Comparison of ENCODE assay signal across 18 cellular contexts in genomic region chr2:181376442-181376841, GRCh38.
DNase-seq lines count a peak whose midpoint lies in the region; ATAC-seq and TF ChIP-seq lines count a peak whose summit lies in the region.
"Had no signal": no experiment of that assay in that cellular context is flagged by ENCODE, and none has a peak within 500 bp of the region (broad histone marks: within the 10 kb centered on the region; RNA-seq: fewer than 3 reads in every experiment).

No MANE protein-coding gene starts in this region.

- H3K9me3 ChIP-seq in KOPT-K1 (ENCODE audit: insufficient read depth, low read length, poor library complexity, severe bottlenecking): no peaks in the 10 kb centered on the region
- H3K9me3 ChIP-seq: SJCRH30 had no signal

- no peak overlapping the region for H3K4me3 Mint-ChIP-seq in activated T-cell treated with anti-CD3 and anti-CD28 coated beads, Interleukin-2, amount 50 U/mL, for 72 hours
- H3K4me3 Mint-ChIP-seq in activated T-cell treated with anti-CD3 and anti-CD28 coated beads, Interleukin-2, amount 50 U/mL, for 24 hours: no peak overlapping the region
- no peak overlapping the region for H3K4me3 Mint-ChIP-seq in WTC11
- H3K4me3 Mint-ChIP-seq: CD4-positive, CD25-positive, alpha-beta regulatory T cell; H9 had no signal

- H3K9me3 Mint-ChIP-seq in activated T-cell treated with anti-CD3 and anti-CD28 coated beads, Interleukin-2, amount 50 U/mL, for 72 hours: no peaks in the 10 kb centered on the region
- peaks cover 2% of the 10 kb centered on the region for H3K9me3 Mint-ChIP-seq in activated T-cell treated with anti-CD3 and anti-CD28 coated beads, Interleukin-2, amount 50 U/mL, for 24 hours
- H3K9me3 Mint-ChIP-seq in WTC11: no peaks in the 10 kb centered on the region
- H3K9me3 Mint-ChIP-seq: CD4-positive, CD25-positive, alpha-beta regulatory T cell; H9 had no signal

- no peaks in the 10 kb centered on the region for H3K36me3 ChIP-seq in KOPT-K1 (ENCODE audit: insufficient read depth, low read length)
- H3K36me3 ChIP-seq: SJCRH30 had no signal

- H3K27ac ChIP-seq in KOPT-K1 (ENCODE audit: low read depth, low read length, poor library complexity, severe bottlenecking): peak overlapping the region; percentile 53
- H3K27ac ChIP-seq: SJCRH30 had no signal

- H3K4me1 Mint-ChIP-seq in activated T-cell treated with anti-CD3 and anti-CD28 coated beads, Interleukin-2, amount 50 U/mL, for 72 hours (ENCODE audit: low read depth): peaks cover 16% of the 10 kb centered on the region
- H3K4me1 Mint-ChIP-seq in activated T-cell treated with anti-CD3 and anti-CD28 coated beads, Interleukin-2, amount 50 U/mL, for 24 hours (ENCODE audit: low read depth): peaks cover 22% of the 10 kb centered on the region
- peaks cover 3% of the 10 kb centered on the region for H3K4me1 Mint-ChIP-seq in WTC11
- H3K4me1 Mint-ChIP-seq: H9 had no signal

- no peak for ATAC-seq in activated T-cell treated with anti-CD3 and anti-CD28 coated beads, Interleukin-2, amount 50 U/mL, for 72 hours (replicated peaks in 1 of 2)
- no peak for ATAC-seq in WTC11
- ATAC-seq in HG02870 (IDR thresholded peaks at IDR 0.05; ENCODE audit: unreplicated experiment): no peak
- ATAC-seq in HG03442 (IDR thresholded peaks at IDR 0.05; ENCODE audit: unreplicated experiment): no peak

- no peak for DNase-seq in activated T-cell treated with anti-CD3 and anti-CD28 coated beads, Interleukin-2, amount 50 U/mL, for 72 hours
- DNase-seq in activated T-cell treated with anti-CD3 and anti-CD28 coated beads, Interleukin-2, amount 50 U/mL, for 24 hours: no peak
- DNase-seq in SK-N-DZ (ENCODE audit: low spot score): peak; percentile 66
- no peak for DNase-seq in WTC11 (ENCODE audit: low spot score)
- DNase-seq in NCI-H1694 treated with DMSO at 0.1 percent for 48 hours (lab: John Stamatoyannopoulos, UW): no peak
- DNase-seq: Calu3; CD4-positive, CD25-positive, alpha-beta regulatory T cell; H9; NCI-H1092; NCI-H2107; NCI-H446; OCI-M1; RPMI8226; SJCRH30; SW 1271 had no signal

- no peaks in the 10 kb centered on the region for H3K36me3 Mint-ChIP-seq in activated T-cell treated with anti-CD3 and anti-CD28 coated beads, Interleukin-2, amount 50 U/mL, for 72 hours (ENCODE audit: insufficient read depth in 2 of 2)
- H3K36me3 Mint-ChIP-seq in activated T-cell treated with anti-CD3 and anti-CD28 coated beads, Interleukin-2, amount 50 U/mL, for 24 hours (ENCODE audit: low read depth): no peaks in the 10 kb centered on the region
- no peaks in the 10 kb centered on the region for H3K36me3 Mint-ChIP-seq in WTC11
- H3K36me3 Mint-ChIP-seq: CD4-positive, CD25-positive, alpha-beta regulatory T cell had no signal

- no peaks in the 10 kb centered on the region for H3K27me3 Mint-ChIP-seq in activated T-cell treated with anti-CD3 and anti-CD28 coated beads, Interleukin-2, amount 50 U/mL, for 72 hours (ENCODE audit: low read depth)
- no peaks in the 10 kb centered on the region for H3K27me3 Mint-ChIP-seq in activated T-cell treated with anti-CD3 and anti-CD28 coated beads, Interleukin-2, amount 50 U/mL, for 24 hours
- no peaks in the 10 kb centered on the region for H3K27me3 Mint-ChIP-seq in WTC11 (ENCODE audit: low read depth)

- POLR2A ChIA-PET in WTC11 (lab: Charles Lee): interaction anchor here (0.6 kb wide), 1 partner anchor 290 kb away, joined by 8 read pairs; no protein-coding TSS in a partner anchor

- TF ChIP-seq CTCF in WTC11 (IDR thresholded peaks at IDR 0.05): no peak

- CTCF ChIA-PET in WTC11 (lab: Charles Lee): no interaction called here

- H3K27ac Mint-ChIP-seq in activated T-cell treated with anti-CD3 and anti-CD28 coated beads, Interleukin-2, amount 50 U/mL, for 72 hours: peak overlapping the region; percentile 73
- H3K27ac Mint-ChIP-seq in activated T-cell treated with anti-CD3 and anti-CD28 coated beads, Interleukin-2, amount 50 U/mL, for 24 hours: no peak overlapping the region
- no peak overlapping the region for H3K27ac Mint-ChIP-seq in WTC11

TF ChIP-seq in WTC11, 78 proteins besides CTCF, POLR2A, EP300 and RAD21:
- no peak for TF ChIP-seq GRHL2 (CRISPR knock-in tag; IDR thresholded peaks at IDR 0.05; ENCODE audit: insufficient replicate concordance, severe bottlenecking)
- TF ChIP-seq ZNF232 (CRISPR knock-in tag; IDR thresholded peaks at IDR 0.05): no peak
- TF ChIP-seq HMGA2 (CRISPR knock-in tag; IDR thresholded peaks at IDR 0.05): no peak
- no peak for TF ChIP-seq ZNF121 (CRISPR knock-in tag; IDR thresholded peaks at IDR 0.05)
- TF ChIP-seq ZNF671 (CRISPR knock-in tag; IDR thresholded peaks at IDR 0.05): no peak
- no peak for TF ChIP-seq NFATC4 (CRISPR knock-in tag; IDR thresholded peaks at IDR 0.05)
- TF ChIP-seq ETV6 (CRISPR knock-in tag; IDR thresholded peaks at IDR 0.05): no peak
- TF ChIP-seq ZBTB21 (CRISPR knock-in tag; IDR thresholded peaks at IDR 0.05; ENCODE audit: borderline replicate concordance): no peak
- no peak for TF ChIP-seq USF1 (CRISPR knock-in tag; IDR thresholded peaks at IDR 0.05)
- TF ChIP-seq ZNF138 (CRISPR knock-in tag; conservative IDR thresholded peaks at IDR 0.05): no peak
- TF ChIP-seq TCF7 (CRISPR knock-in tag; IDR thresholded peaks at IDR 0.05; ENCODE audit: low read depth): no peak
- TF ChIP-seq ZNF512 (CRISPR knock-in tag; IDR thresholded peaks at IDR 0.05; ENCODE audit: borderline replicate concordance): no peak
- no peak for TF ChIP-seq SMAD4 (CRISPR knock-in tag; IDR thresholded peaks at IDR 0.05)
- TF ChIP-seq E2F5 (CRISPR knock-in tag; IDR thresholded peaks at IDR 0.05): no peak
- TF ChIP-seq RORB (CRISPR knock-in tag; IDR thresholded peaks at IDR 0.05): no peak
